In the genomic region with DNA sequence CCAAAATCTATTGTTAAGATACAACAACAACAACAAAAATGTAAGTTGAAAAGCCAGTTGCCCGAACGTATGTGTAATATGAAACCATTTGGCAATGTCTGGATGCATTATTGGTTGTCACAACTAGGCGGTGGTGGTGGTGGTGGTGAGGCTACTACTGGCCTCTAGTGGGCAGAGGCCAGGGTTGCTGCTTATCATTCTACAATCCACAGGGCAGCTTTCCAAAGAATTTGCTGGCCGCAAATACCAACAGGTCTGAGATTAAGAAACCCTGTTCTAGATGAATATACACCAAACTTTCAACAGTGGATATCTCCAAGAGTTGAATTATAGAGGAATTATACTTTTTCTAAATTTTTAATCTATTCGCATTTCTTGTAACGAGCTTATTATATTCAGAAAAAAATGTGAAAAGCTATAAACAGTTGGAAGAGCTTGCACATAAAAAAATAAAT, we compare ENCODE assay signal across 8 cellular contexts. TPM values are rescaled to one million over a fixed set of nuclear protein-coding genes. Genes with fewer than 3 reads are reported as not detected.
A peak's percentile ranks its signal among the peaks of the same experiment; 100 is the strongest.
DNase-seq lines count a peak whose midpoint lies in the region; ATAC-seq and TF ChIP-seq lines count a peak whose summit lies in the region.

No MANE protein-coding gene starts in this region.

- peaks cover 18% of the 10 kb centered on the region for H3K27me3 ChIP-seq in MG63
- no peaks in the 10 kb centered on the region for H3K27me3 ChIP-seq in iPS-18a (ENCODE audit: control insufficient read depth, insufficient read depth, low read length)
- no peaks in the 10 kb centered on the region for H3K27me3 ChIP-seq in gastrocnemius medialis

- DNase-seq in MG63 (peak; percentile 72), gastrocnemius medialis (no peak)
- peak; percentile 60 for DNase-seq in activated CD8-positive, alpha-beta T cell treated with anti-CD3 and anti-CD28 coated beads, Interleukin-2, amount 10 ng/mL, durations not matched to agents 7 days and 5 days
- DNase-seq in stimulated activated CD4-positive, alpha-beta T cell treated with anti-CD3 and anti-CD28 coated beads, Interleukin-2, amount 100 ng/mL, for 24 hours = peak; percentile 27 to 40
- no peak for DNase-seq in effector CD8-positive, alpha-beta T cell (lab: John Stamatoyannopoulos, UW)

- H3K36me3 ChIP-seq in MG63 (no peaks in the 10 kb centered on the region), iPS-18a (ENCODE audit: control insufficient read depth, low read depth, low read length) (no peaks in the 10 kb centered on the region), gastrocnemius medialis (no peaks in the 10 kb centered on the region)

- CTCF ChIA-PET in activated CD8-positive, alpha-beta T cell treated with anti-CD3 and anti-CD28 coated beads, Interleukin-2, amount 10 ng/mL, durations not matched to agents 7 days and 5 days (lab: Charles Lee) = interaction anchor here (0.7 to 7.4 kb wide), 29 partner anchors 9 to 400 kb away, joined by 3 to 85 read pairs (median 5); a partner anchor contains a TSS

- in situ Hi-C loops in gastrocnemius medialis (cut with MboI; ENCODE audit: low sequenced_read_pairs in 4 of 4) = loop anchor here in 2 of 4 donors (5.0 to 10.0 kb wide), 2 partner anchors 60 to 63 kb away; no protein-coding TSS in a partner anchor

- H3K27ac ChIP-seq in iPS-18a (ENCODE audit: low read length) (no peak overlapping the region), gastrocnemius medialis (peak overlapping the region in 1 of 4 donors; percentile 34)

- H3K4me1 ChIP-seq in iPS-18a (ENCODE audit: control insufficient read depth, low read depth, low read length) = peaks cover 33% of the 10 kb centered on the region
- H3K4me1 ChIP-seq in gastrocnemius medialis = no peaks in the 10 kb centered on the region

- TF ChIP-seq POLR2A in gastrocnemius medialis (IDR thresholded peaks at IDR 0.05) = no peak

- peak in 1 of 5 experiments; percentile 51 for TF ChIP-seq CTCF in gastrocnemius medialis (IDR thresholded peaks at IDR 0.05 in 4 of 5, conservative IDR thresholded peaks at IDR 0.05 in 1 of 5)

- H3K9me3 ChIP-seq in MG63 = no peaks in the 10 kb centered on the region
- no peaks in the 10 kb centered on the region for H3K9me3 ChIP-seq in iPS-18a (ENCODE audit: control insufficient read depth, low read depth, low read length)
- no peaks in the 10 kb centered on the region for H3K9me3 ChIP-seq in gastrocnemius medialis

- peaks cover 8% of the 10 kb centered on the region for H3K4me1 Mint-ChIP-seq in activated CD8-positive, alpha-beta T cell treated with anti-CD3 and anti-CD28 coated beads, Interleukin-2, amount 10 ng/mL, durations not matched to agents 7 days and 5 days (ENCODE audit: low read depth)

- H3K27me3 Mint-ChIP-seq in activated CD8-positive, alpha-beta T cell treated with anti-CD3 and anti-CD28 coated beads, Interleukin-2, amount 10 ng/mL, durations not matched to agents 7 days and 5 days (ENCODE audit: low read depth) = peaks cover 21% of the 10 kb centered on the region

- peak overlapping the region; percentile 34 for H3K4me3 ChIP-seq in MG63
- H3K4me3 ChIP-seq in iPS-18a (ENCODE audit: low read length) = peak overlapping the region; percentile 50
- peak overlapping the region in 2 of 4 donors; percentile 32 to 46 for H3K4me3 ChIP-seq in gastrocnemius medialis

- H3K4me3 Mint-ChIP-seq in activated CD8-positive, alpha-beta T cell treated with anti-CD3 and anti-CD28 coated beads, Interleukin-2, amount 10 ng/mL, durations not matched to agents 7 days and 5 days = no peak overlapping the region

- no peak overlapping the region for H3K27ac Mint-ChIP-seq in activated CD8-positive, alpha-beta T cell treated with anti-CD3 and anti-CD28 coated beads, Interleukin-2, amount 10 ng/mL, durations not matched to agents 7 days and 5 days

- H3K9ac ChIP-seq in iPS-18a (ENCODE audit: low read length) = peak overlapping the region; percentile 24

- peak; percentile 51 for ATAC-seq in GM19372 (IDR thresholded peaks at IDR 0.05; ENCODE audit: low read depth, unreplicated experiment)
- peak; percentile 85 for ATAC-seq in activated CD8-positive, alpha-beta T cell treated with anti-CD3 and anti-CD28 coated beads, Interleukin-2, amount 10 ng/mL, durations not matched to agents 7 days and 5 days
- no peak for ATAC-seq in GM21423 (IDR thresholded peaks at IDR 0.05; ENCODE audit: unreplicated experiment)
- ATAC-seq in gastrocnemius medialis = no peak

- H3K36me3 Mint-ChIP-seq in activated CD8-positive, alpha-beta T cell treated with anti-CD3 and anti-CD28 coated beads, Interleukin-2, amount 10 ng/mL, durations not matched to agents 7 days and 5 days (ENCODE audit: low read depth) = no peaks in the 10 kb centered on the region

- POLR2A ChIA-PET in activated CD8-positive, alpha-beta T cell treated with anti-CD3 and anti-CD28 coated beads, Interleukin-2, amount 10 ng/mL, durations not matched to agents 7 days and 5 days (lab: Charles Lee) = no interaction called here

- H3K9me3 Mint-ChIP-seq in activated CD8-positive, alpha-beta T cell treated with anti-CD3 and anti-CD28 coated beads, Interleukin-2, amount 10 ng/mL, durations not matched to agents 7 days and 5 days (ENCODE audit: insufficient read depth) = no peaks in the 10 kb centered on the region

- intact Hi-C loops in gastrocnemius medialis (cut with DNase I; ENCODE audit: low total_unique reads) = loop anchor here (1.0 to 10.0 kb wide), 3 partner anchors 26 to 530 kb away; a partner anchor contains a TSS

RNA-seq across cellular contexts. Expression of a gene that starts 26.8 kb away (rescaled TPM):
- 0.22 and 0.23 TPM in 2 replicates for total RNA-seq in MG63 (2014; rRNA removed; shearing (Covaris generic); ENCODE audit: low replicate concordance)
- total RNA-seq in activated CD8-positive, alpha-beta T cell treated with anti-CD3 and anti-CD28 coated beads, Interleukin-2, amount 10 ng/mL, durations not matched to agents 7 days and 5 days = under 1 TPM in 1 of 2 experiments, not detected in 1; 0.08 TPM
- total RNA-seq in gastrocnemius medialis = 1 to 10 TPM; 1.4 to 3.1 (median 2.9) TPM

RNA-seq across cellular contexts. Expression of a gene that starts 36.9 kb away (rescaled TPM):
- total RNA-seq in MG63 (2014; rRNA removed; shearing (Covaris generic); ENCODE audit: low replicate concordance) = 240 and 396 TPM in 2 replicates
- total RNA-seq in activated CD8-positive, alpha-beta T cell treated with anti-CD3 and anti-CD28 coated beads, Interleukin-2, amount 10 ng/mL, durations not matched to agents 7 days and 5 days = 100 to 1,000 TPM; 195 to 201 TPM
- total RNA-seq in gastrocnemius medialis = 1 to 10 TPM in 2 of 4 donors, under 1 TPM in 1, not detected in 1; 0.86 to 7.1 (median 2.3) TPM

Comparison
In these comparisons a context has a peak if more than half of its experiments do, and no peak if none do; other contexts are left out.
1. ATAC-seq: peak in GM19372 (single experiment) and activated CD8-positive, alpha-beta T cell treated with anti-CD3 and anti-CD28 coated beads, Interleukin-2, amount 10 ng/mL, durations not matched to agents 7 days and 5 days (single experiment); none in GM21423 (single experiment) and gastrocnemius medialis (0 of 2).
2. DNase-seq: peak in MG63 (single experiment), activated CD8-positive, alpha-beta T cell treated with anti-CD3 and anti-CD28 coated beads, Interleukin-2, amount 10 ng/mL, durations not matched to agents 7 days and 5 days (single experiment) and stimulated activated CD4-positive, alpha-beta T cell treated with anti-CD3 and anti-CD28 coated beads, Interleukin-2, amount 100 ng/mL, for 24 hours (2 of 2); none in gastrocnemius medialis (0 of 2) and effector CD8-positive, alpha-beta T cell (single experiment).
3. RNA of a gene that starts 36.9 kb away (total RNA-seq): 240 to 396 TPM in MG63 and 195 to 201 TPM in activated CD8-positive, alpha-beta T cell treated with anti-CD3 and anti-CD28 coated beads, Interleukin-2, amount 10 ng/mL, durations not matched to agents 7 days and 5 days; 0.86 to 7.1 TPM in gastrocnemius medialis; every median in the first group is over 10 times any median in the second.